8 cellular contexts compared by ENCODE assay signal in the genomic region with DNA sequence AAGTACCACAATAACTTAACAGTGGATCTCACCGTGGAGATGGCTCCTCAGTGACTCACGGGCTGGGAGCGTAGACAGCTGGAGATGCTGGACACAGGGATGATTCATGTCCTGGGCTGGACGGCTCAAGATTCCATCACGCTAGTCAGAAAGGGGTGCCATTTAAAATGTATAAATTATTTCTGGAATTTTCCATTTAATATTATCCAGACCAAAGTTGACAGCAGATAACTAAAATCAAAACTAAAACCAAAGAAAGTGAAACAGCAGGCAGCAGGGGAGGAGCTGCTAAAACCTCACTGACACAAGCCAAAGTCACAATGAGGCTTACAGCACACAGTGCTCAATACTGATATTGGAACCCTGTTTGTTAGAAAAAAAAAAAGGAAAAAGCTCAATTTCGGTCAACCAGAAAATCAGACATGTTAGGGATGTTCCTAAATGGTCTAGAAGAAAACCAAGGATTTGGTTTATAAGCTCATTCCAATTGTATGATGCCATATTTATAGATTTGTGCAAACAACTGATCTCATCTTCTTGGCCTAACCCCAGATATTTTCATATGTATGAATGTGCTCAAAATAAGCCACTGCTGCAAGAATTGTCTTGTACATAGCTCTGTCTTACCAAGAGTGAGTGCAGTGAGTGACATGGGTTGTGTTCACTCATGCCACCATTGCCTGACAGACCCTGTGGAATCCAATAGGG.
DNase-seq lines count a peak whose midpoint lies in the region; FAIRE-seq lines count a peak whose summit lies in the region.

No MANE protein-coding gene starts in this region.

- H3K9me3 ChIP-seq in MG63: peaks cover 7% of the 10 kb centered on the region; the same call in 1 of the 2 replicates

- H3K36me3 ChIP-seq in MG63: 0 out of 2 replicates have a peak, but pooled peaks cover 3% of the 10 kb centered on the region

- peak overlapping the region; percentile 23 for H3K4me3 ChIP-seq in MG63

- peak; percentile 25 for DNase-seq in GM18507 (ENCODE audit: extremely low spot score, insufficient read length, low read depth)
- peak; percentile 62 for DNase-seq in H4 (ENCODE audit: low spot score)
- peak; percentile 95 for DNase-seq in MG63
- DNase-seq in dedifferentiated amniotic fluid mesenchymal stem cell (ENCODE audit: extremely low spot score): peak; percentile 94
- DNase-seq in non-pigmented ciliary epithelial cell (ENCODE audit: low read depth): peak; percentile 97
- DNase-seq in DMS 273 treated with DMSO at 0.1 percent for 48 hours (lab: John Stamatoyannopoulos, UW): no peak
- DNase-seq in NCI-H2107 treated with DMSO at 0.1 percent for 48 hours (lab: John Stamatoyannopoulos, UW; ENCODE audit: unreplicated experiment): no peak
- DNase-seq in NCI-H1417 treated with DMSO at 0.1 percent for 48 hours (lab: John Stamatoyannopoulos, UW): no peak

- FAIRE-seq in GM18507 (lab: Jason Lieb, UNC): peak; percentile 88

- H3K27me3 ChIP-seq in MG63: no peaks in the 10 kb centered on the region

Comparison
In these comparisons a context has a peak if more than half of its experiments do, and no peak if none do; other contexts are left out.
1. DNase-seq: peak in GM18507 (single experiment), H4 (single experiment), MG63 (single experiment), dedifferentiated amniotic fluid mesenchymal stem cell (single experiment) and non-pigmented ciliary epithelial cell (single experiment); none in DMS 273 treated with DMSO at 0.1 percent for 48 hours (single experiment), NCI-H2107 treated with DMSO at 0.1 percent for 48 hours (single experiment) and NCI-H1417 treated with DMSO at 0.1 percent for 48 hours (single experiment).